ENCODE assay signal across 9 cellular contexts in the genomic region with DNA sequence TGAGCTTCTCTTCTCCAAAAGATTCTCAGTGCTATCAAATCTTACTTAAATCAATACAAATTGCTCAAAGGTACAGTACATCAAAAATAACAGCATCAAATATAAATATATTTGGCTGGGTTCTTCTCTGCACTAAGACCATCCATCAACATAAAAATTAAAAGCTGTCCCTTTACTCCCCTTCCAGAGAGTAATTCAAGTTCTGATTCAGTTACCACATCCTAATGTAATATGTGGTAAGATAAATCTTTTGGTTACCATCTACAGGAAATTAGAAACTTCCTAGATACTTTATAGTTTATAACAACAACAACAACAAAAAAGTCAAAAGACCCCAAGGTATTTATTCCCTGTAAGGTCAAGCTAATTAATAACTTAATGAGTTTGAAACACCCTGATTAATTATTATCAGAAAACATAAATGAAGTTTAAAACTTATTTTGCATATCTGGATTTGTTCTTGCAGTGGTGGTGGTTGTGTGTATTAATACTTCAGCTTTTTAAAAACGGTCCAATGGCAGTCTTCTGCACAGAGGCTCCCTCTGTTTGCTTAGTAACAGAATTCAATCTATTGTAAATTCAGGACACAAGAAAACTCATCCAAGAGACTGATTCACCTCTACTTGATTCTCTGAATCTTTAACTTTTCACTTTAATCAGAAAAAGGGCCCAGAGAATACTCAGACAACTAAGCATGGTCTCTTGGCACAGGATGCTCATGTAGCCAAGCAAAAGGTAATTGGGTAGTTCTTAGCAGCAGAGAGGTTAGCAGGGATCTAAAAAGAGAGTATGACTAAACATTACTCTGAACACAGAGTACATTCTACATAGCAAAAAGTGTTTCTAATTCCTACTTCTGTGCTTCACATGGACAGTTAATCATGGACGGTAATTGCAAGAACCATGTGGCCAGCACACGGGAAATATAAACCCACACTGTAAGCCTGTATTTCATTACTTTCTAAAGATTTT. TPM values are rescaled to one million over a fixed set of nuclear protein-coding genes. Genes with fewer than 3 reads are reported as not detected.
DNase-seq lines count a peak whose midpoint lies in the region; ATAC-seq and FAIRE-seq lines count a peak whose summit lies in the region.
"Had no signal": no experiment of that assay in that cellular context is flagged by ENCODE, and none has a peak within 500 bp of the region (broad histone marks: within the 10 kb centered on the region; RNA-seq: fewer than 3 reads in every experiment).

No MANE protein-coding gene starts in this region.

- no peaks in the 10 kb centered on the region for H3K27me3 Mint-ChIP-seq in activated naive CD8-positive, alpha-beta T cell treated with anti-CD3 and anti-CD28 coated beads for 36 hours

- no peak overlapping the region for H3K4me3 Mint-ChIP-seq in activated naive CD8-positive, alpha-beta T cell treated with anti-CD3 and anti-CD28 coated beads for 36 hours

- FAIRE-seq in islet of Langerhans (lab: Jason Lieb, UNC) = peak; percentile 88

- peaks cover 1% of the 10 kb centered on the region for H3K9me3 Mint-ChIP-seq in activated naive CD8-positive, alpha-beta T cell treated with anti-CD3 and anti-CD28 coated beads for 36 hours

- ATAC-seq in GM21786 (IDR thresholded peaks at IDR 0.05; ENCODE audit: unreplicated experiment) = peak; percentile 40

- peak overlapping the region; percentile 75 for H3K27ac Mint-ChIP-seq in activated naive CD8-positive, alpha-beta T cell treated with anti-CD3 and anti-CD28 coated beads for 36 hours

- H3K36me3 Mint-ChIP-seq in activated naive CD8-positive, alpha-beta T cell treated with anti-CD3 and anti-CD28 coated beads for 36 hours = peaks cover 31% of the 10 kb centered on the region

- peaks cover 69% of the 10 kb centered on the region for H3K4me1 Mint-ChIP-seq in activated naive CD8-positive, alpha-beta T cell treated with anti-CD3 and anti-CD28 coated beads for 36 hours

- DNase-seq in AG20443 (ENCODE audit: low spot score) (peak; percentile 40), DMS79 (lab: John Stamatoyannopoulos, UW) (no peak), dedifferentiated amniotic fluid mesenchymal stem cell (ENCODE audit: extremely low spot score) (no peak), NOMO-1 (lab: John Stamatoyannopoulos, UW; ENCODE audit: unreplicated experiment in 2 of 2) (no peak)
- no peak for DNase-seq in activated naive CD8-positive, alpha-beta T cell treated with anti-CD3 and anti-CD28 coated beads for 36 hours
- no peak for DNase-seq in effector CD4-positive, alpha-beta T cell
- DNase-seq: stimulated activated CD4-positive, alpha-beta T cell treated with anti-CD3 and anti-CD28 coated beads, Interleukin-4, amount 100 ng/mL, for 1 hour had no signal

RNA-seq across cellular contexts. Expression of gene DIAPH1, which starts 20.1 kb away (rescaled TPM):
- 100 to 1,000 TPM; 214 to 220 TPM for total RNA-seq in activated naive CD8-positive, alpha-beta T cell treated with anti-CD3 and anti-CD28 coated beads for 36 hours

RNA-seq across cellular contexts. Expression of gene HDAC3, which starts 38.0 kb away (rescaled TPM):
- 10 to 100 TPM; 83.4 to 84.6 TPM for total RNA-seq in activated naive CD8-positive, alpha-beta T cell treated with anti-CD3 and anti-CD28 coated beads for 36 hours

RNA-seq across cellular contexts. Expression of gene RELL2, which starts 38.1 kb away (rescaled TPM):
- total RNA-seq in activated naive CD8-positive, alpha-beta T cell treated with anti-CD3 and anti-CD28 coated beads for 36 hours = 10 to 100 TPM; 26.8 to 27.3 TPM

RNA-seq across cellular contexts. Expression of gene FCHSD1, which starts 52.5 kb away (rescaled TPM):
- total RNA-seq in activated naive CD8-positive, alpha-beta T cell treated with anti-CD3 and anti-CD28 coated beads for 36 hours = 10 to 100 TPM; 22.4 to 24.8 TPM
